ENCODE assay signal across 8 cellular contexts in the genomic region with DNA sequence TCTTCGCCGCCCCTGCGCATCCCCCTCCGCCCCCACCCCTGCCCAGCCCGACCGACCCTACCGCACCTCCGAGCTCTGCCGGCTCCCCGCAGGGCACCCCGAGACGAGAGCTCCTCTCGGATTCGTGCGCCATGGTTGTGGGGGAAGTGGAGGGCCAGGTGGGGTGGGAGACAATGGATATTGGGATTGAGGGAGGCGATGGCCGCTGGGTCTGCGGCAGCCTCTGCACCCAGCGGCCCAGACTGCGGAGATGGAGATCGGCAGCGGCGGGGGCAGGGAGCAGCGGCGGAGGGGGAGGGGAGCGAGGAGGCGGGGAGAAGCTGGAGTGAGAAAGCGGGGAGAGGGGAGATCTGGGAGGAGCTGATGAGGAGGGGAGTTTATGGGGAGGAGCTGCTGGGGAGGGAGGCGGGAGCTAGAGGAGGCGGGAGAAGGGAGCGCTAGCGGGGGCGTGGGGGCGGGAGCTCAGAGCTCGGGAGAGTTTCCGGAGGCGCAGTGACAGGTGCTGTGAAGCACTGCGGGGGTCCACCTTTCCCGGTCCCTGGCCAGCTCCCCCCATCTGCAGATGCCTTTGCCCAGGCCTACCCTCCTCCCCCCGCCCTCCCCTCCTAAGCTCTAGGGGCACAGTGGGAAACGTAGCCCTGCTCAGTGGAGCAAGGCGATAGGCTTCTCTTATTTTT. TPM values are rescaled to one million over a fixed set of nuclear protein-coding genes. Genes with fewer than 3 reads are reported as not detected.
DNase-seq lines count a peak whose midpoint lies in the region; ATAC-seq and TF ChIP-seq lines count a peak whose summit lies in the region.

A gene (minus strand): TSS at position 352 of the 677 bp plus-strand sequence. CDS start 219 bp downstream, at position 133.

- peak within 1 kb of the TSS; percentile 43 for H3K27ac ChIP-seq in CD4-positive, alpha-beta memory T cell (ENCODE audit: low read depth, low read length)
- no peak within 1 kb of the TSS for H3K27ac ChIP-seq in OCI-LY1 (ENCODE audit: low read depth, low read length, poor library complexity, severe bottlenecking)

- intact Hi-C loops in CD4-positive, alpha-beta memory T cell (cut with micrococcal nuclease) = loop anchor here (1.0 kb wide), 1 partner anchor 15 kb away; a partner anchor contains a TSS

- no peaks in the 10 kb centered on the region for H3K27me3 ChIP-seq in CD4-positive, alpha-beta memory T cell (ENCODE audit: insufficient read depth, low read length)
- H3K27me3 ChIP-seq in OCI-LY1 (ENCODE audit: insufficient read depth, low read length) = no peaks in the 10 kb centered on the region; the same call in 1 of the 2 replicates

- peak within 1 kb of the TSS; percentile 81 to 90 (median 84) for H3K4me3 Mint-ChIP-seq in CD4-positive, alpha-beta memory T cell
- H3K4me3 Mint-ChIP-seq in nephron progenitor cell = peak within 1 kb of the TSS; percentile 96

- POLR2A ChIA-PET in CD4-positive, alpha-beta memory T cell (lab: Charles Lee; ENCODE audit: partially characterized antibody) = interaction anchor here (1.2 to 5.2 kb wide), 3 partner anchors 15 to 89 kb away, joined by 6 to 55 read pairs (median 11); a partner anchor contains a TSS

- H3K9ac ChIP-seq in OCI-LY1 (ENCODE audit: low read length) = peak within 1 kb of the TSS; percentile 11; the same call in 1 of the 2 replicates

- no peaks in the 10 kb centered on the region for H3K36me3 ChIP-seq in CD4-positive, alpha-beta memory T cell (ENCODE audit: insufficient read depth, low read length)
- H3K36me3 ChIP-seq in OCI-LY1 (ENCODE audit: insufficient read depth, low read length) = no peaks in the 10 kb centered on the region

- H2AFZ ChIP-seq in OCI-LY1 (ENCODE audit: low read length) = no peak within 1 kb of the TSS

- DNase-seq in CD4-positive, alpha-beta memory T cell = peak; percentile 44 to 78 (median 45)
- DNase-seq in activated effector memory CD4-positive, alpha-beta T cell treated with Interleukin-2 at 50 U/mL for 16 hours = peak; percentile 41
- DNase-seq in foreskin fibroblast (peak; percentile 36 to 77), nephron progenitor cell (peak; percentile 87)
- peak; percentile 73 for DNase-seq in stimulated activated naive CD8-positive, alpha-beta T cell treated with anti-CD3 and anti-CD28 coated beads, Interleukin-15, Interleukin-2, amounts not matched to agents 100 U/mL and 50 U/mL, for 24 hours

- H3F3A ChIP-seq in OCI-LY1 (ENCODE audit: insufficient read depth, low read length) = no peaks in the 10 kb centered on the region

- H3K27me3 Mint-ChIP-seq in CD4-positive, alpha-beta memory T cell = no peaks in the 10 kb centered on the region
- H3K27me3 Mint-ChIP-seq in nephron progenitor cell (ENCODE audit: low read depth, poor library complexity) = no peaks in the 10 kb centered on the region

- H3K9me3 ChIP-seq in CD4-positive, alpha-beta memory T cell (ENCODE audit: control insufficient read depth in 1 of 2, low read length in 2 of 2) = no peaks in the 10 kb centered on the region
- no peaks in the 10 kb centered on the region for H3K9me3 ChIP-seq in OCI-LY1 (ENCODE audit: low read length)

- H3K4me3 ChIP-seq in CD4-positive, alpha-beta memory T cell (ENCODE audit: low read length in 2 of 2) = peak within 1 kb of the TSS; percentile 42 to 67
- H3K4me3 ChIP-seq in OCI-LY1 (ENCODE audit: low read depth, low read length, poor library complexity, severe bottlenecking) (peak within 1 kb of the TSS; percentile 56), foreskin fibroblast (ENCODE audit: low read depth in 1 of 2, low read length in 2 of 2) (peak within 1 kb of the TSS; percentile 66 to 77)

- no peaks in the 10 kb centered on the region for H3K9me3 Mint-ChIP-seq in CD4-positive, alpha-beta memory T cell
- no peaks in the 10 kb centered on the region for H3K9me3 Mint-ChIP-seq in nephron progenitor cell

- peaks cover 15% of the 10 kb centered on the region for H3K4me1 ChIP-seq in CD4-positive, alpha-beta memory T cell (ENCODE audit: insufficient read depth, low read length)
- H3K4me1 ChIP-seq in OCI-LY1 (ENCODE audit: insufficient read depth, low read length, severe bottlenecking) = peaks cover 17% of the 10 kb centered on the region

- CTCF ChIA-PET in CD4-positive, alpha-beta memory T cell (lab: Charles Lee; ENCODE audit: partially characterized antibody) = interaction anchor here (0.9 to 4.9 kb wide), 8 partner anchors 9 to 71 kb away, joined by 3 to 24 read pairs (median 4); a partner anchor contains a TSS

- no peaks in the 10 kb centered on the region for H3K9me2 ChIP-seq in OCI-LY1 (ENCODE audit: low read depth, low read length)

- H3K27ac Mint-ChIP-seq in CD4-positive, alpha-beta memory T cell = peak within 1 kb of the TSS; percentile 21 to 92 (median 81)
- H3K27ac Mint-ChIP-seq in nephron progenitor cell = peak within 1 kb of the TSS; percentile 99

- no peaks in the 10 kb centered on the region for H4K20me1 ChIP-seq in OCI-LY1 (ENCODE audit: insufficient read depth, low read length)

- peak within 1 kb of the TSS; percentile 53 for H3K4me2 ChIP-seq in OCI-LY1 (ENCODE audit: low read length)

- H3K79me2 ChIP-seq in OCI-LY1 (ENCODE audit: insufficient read depth, low read length) = no peaks in the 10 kb centered on the region

- no peak for TF ChIP-seq CTCF in OCI-LY1 (IDR thresholded peaks at IDR 0.05; ENCODE audit: low read length)
- TF ChIP-seq CTCF in foreskin fibroblast (IDR thresholded peaks at IDR 0.05; ENCODE audit: low read depth, low read length) = no peak
- TF ChIP-seq CTCF in nephron progenitor cell (IDR thresholded peaks at IDR 0.05) = no peak

- ATAC-seq in HG02798 (IDR thresholded peaks at IDR 0.05; ENCODE audit: poor library complexity, unreplicated experiment) (peak; percentile 72), HG03045 (IDR thresholded peaks at IDR 0.05; ENCODE audit: unreplicated experiment) (no peak)
- ATAC-seq in stimulated activated naive CD8-positive, alpha-beta T cell treated with anti-CD3 and anti-CD28 coated beads, Interleukin-15, Interleukin-2, amounts not matched to agents 100 U/mL and 50 U/mL, for 24 hours = peak; percentile 81

- peaks cover 7 to 20% (median 11%) of the 10 kb centered on the region in 4 donors for H3K4me1 Mint-ChIP-seq in CD4-positive, alpha-beta memory T cell
- peaks cover 82% of the 10 kb centered on the region for H3K4me1 Mint-ChIP-seq in nephron progenitor cell

- no peaks in the 10 kb centered on the region for H3K36me3 Mint-ChIP-seq in CD4-positive, alpha-beta memory T cell
- peaks cover 45% of the 10 kb centered on the region for H3K36me3 Mint-ChIP-seq in nephron progenitor cell (ENCODE audit: low read depth)

RNA-seq across cellular contexts. Expression of the gene that starts here (rescaled TPM):
- total RNA-seq in CD4-positive, alpha-beta memory T cell = 1 to 10 TPM; 6.5 to 6.6 TPM
- polyA plus RNA-seq in CD4-positive, alpha-beta memory T cell = 1 to 10 TPM in 1 of 2 donors, under 1 TPM in 1; 0.42 to 2.7 TPM
